In genomic region chr14:36662543-36663403, GRCh38 we compare ENCODE assay signal across 10 cellular contexts. TPM values are rescaled to one million over a fixed set of nuclear protein-coding genes. Genes with fewer than 3 reads are reported as not detected.
DNase-seq lines count a peak whose midpoint lies in the region; ATAC-seq and TF ChIP-seq lines count a peak whose summit lies in the region.
"Had no signal": no experiment of that assay in that cellular context is flagged by ENCODE, and none has a peak within 500 bp of the region (broad histone marks: within the 10 kb centered on the region; RNA-seq: fewer than 3 reads in every experiment).

No MANE protein-coding gene starts in this region.

- CTCF ChIA-PET in activated CD8-positive, alpha-beta memory T cell treated with anti-CD3 and anti-CD28 coated beads, Interleukin-2, amount 10 ng/mL, durations not matched to agents 7 days and 5 days (lab: Charles Lee) = no interaction called here

- H3K27ac Mint-ChIP-seq in activated CD8-positive, alpha-beta memory T cell treated with anti-CD3 and anti-CD28 coated beads, Interleukin-2, amount 10 ng/mL, durations not matched to agents 7 days and 5 days = peak overlapping the region; percentile 32
- no peak overlapping the region for H3K27ac Mint-ChIP-seq in T-helper 17 cell
- H3K27ac Mint-ChIP-seq in immature natural killer cell = no peak overlapping the region

- H3K36me3 Mint-ChIP-seq in activated CD8-positive, alpha-beta memory T cell treated with anti-CD3 and anti-CD28 coated beads, Interleukin-2, amount 10 ng/mL, durations not matched to agents 7 days and 5 days = peaks cover 14% of the 10 kb centered on the region
- H3K36me3 Mint-ChIP-seq in T-helper 17 cell (ENCODE audit: low read depth) = peaks cover 10% of the 10 kb centered on the region
- peaks cover 3 to 15% (median 7%) of the 10 kb centered on the region in 3 donors for H3K36me3 Mint-ChIP-seq in immature natural killer cell

- peak overlapping the region; percentile 48 to 57 for H3K4me3 ChIP-seq in tibial artery

- peaks cover 0 to 53% (median 46%) of the 10 kb centered on the region in 4 donors for H3K4me1 ChIP-seq in tibial artery

- intact Hi-C loops in tibial artery (cut with DNase I; ENCODE audit: low total_unique reads) = no loop called here

- TF ChIP-seq CTCF in tibial artery (IDR thresholded peaks at IDR 0.05) = peak in 1 of 2 experiments; percentile 13

- DNase-seq in activated CD8-positive, alpha-beta memory T cell treated with anti-CD3 and anti-CD28 coated beads, Interleukin-2, amount 10 ng/mL, durations not matched to agents 7 days and 5 days = no peak
- no peak for DNase-seq in activated CD8-positive, alpha-beta memory T cell treated with anti-CD3 and anti-CD28 coated beads, Interleukin-2, amount 50 U/mL, for 4 hours
- no peak for DNase-seq in T-helper 17 cell
- no peak for DNase-seq in immature natural killer cell
- peak in 1 of 2 donors; percentile 79 for DNase-seq in tibial artery
- no peak for DNase-seq in SKM-1 treated with dmso at 0.1 percent for 144 hours (lab: John Stamatoyannopoulos, UW; ENCODE audit: unreplicated experiment)
- DNase-seq in iPS-NIHi7 (ENCODE audit: extremely low spot score) = no peak
- DNase-seq in activated gamma-delta T cell treated with Interleukin-2 at 50 U/mL for 16 hours = no peak
- DNase-seq: naive B cell had no signal

- H3K27ac ChIP-seq in tibial artery = peak overlapping the region; percentile 35 to 46

- peak overlapping the region; percentile 28 for H3K4me3 Mint-ChIP-seq in activated CD8-positive, alpha-beta memory T cell treated with anti-CD3 and anti-CD28 coated beads, Interleukin-2, amount 10 ng/mL, durations not matched to agents 7 days and 5 days
- peak overlapping the region; percentile 71 for H3K4me3 Mint-ChIP-seq in T-helper 17 cell
- H3K4me3 Mint-ChIP-seq in immature natural killer cell = peak overlapping the region in 3 of 5 donors; percentile 48 to 51 (median 48)

- no peak for ATAC-seq in activated CD8-positive, alpha-beta memory T cell treated with anti-CD3 and anti-CD28 coated beads, Interleukin-2, amount 10 ng/mL, durations not matched to agents 7 days and 5 days
- ATAC-seq in T-helper 17 cell = no peak

- H3K27me3 Mint-ChIP-seq in activated CD8-positive, alpha-beta memory T cell treated with anti-CD3 and anti-CD28 coated beads, Interleukin-2, amount 10 ng/mL, durations not matched to agents 7 days and 5 days = peaks cover 96% of the 10 kb centered on the region
- H3K27me3 Mint-ChIP-seq in T-helper 17 cell = peaks cover 91% of the 10 kb centered on the region
- H3K27me3 Mint-ChIP-seq in immature natural killer cell (ENCODE audit: low read depth in 3 of 3) = peaks cover 30 to 58% (median 33%) of the 10 kb centered on the region in 3 donors

- peaks cover 9 to 97% of the 10 kb centered on the region in 2 donors for H3K27me3 ChIP-seq in tibial artery

- peaks cover 6% of the 10 kb centered on the region for H3K4me1 Mint-ChIP-seq in activated CD8-positive, alpha-beta memory T cell treated with anti-CD3 and anti-CD28 coated beads, Interleukin-2, amount 10 ng/mL, durations not matched to agents 7 days and 5 days
- H3K4me1 Mint-ChIP-seq in T-helper 17 cell (peaks cover 14% of the 10 kb centered on the region), immature natural killer cell (peaks cover 2 to 10% of the 10 kb centered on the region in 2 donors)

- H3K9me3 ChIP-seq in T-helper 17 cell (ENCODE audit: control insufficient read depth, low read length, poor library complexity, severe bottlenecking) (no peaks in the 10 kb centered on the region), tibial artery (no peaks in the 10 kb centered on the region)

- H3K9me3 Mint-ChIP-seq in activated CD8-positive, alpha-beta memory T cell treated with anti-CD3 and anti-CD28 coated beads, Interleukin-2, amount 10 ng/mL, durations not matched to agents 7 days and 5 days (ENCODE audit: low read depth) = peaks cover 4% of the 10 kb centered on the region
- peaks cover 18 to 60% (median 35%) of the 10 kb centered on the region in 6 donors for H3K9me3 Mint-ChIP-seq in immature natural killer cell

- H3K36me3 ChIP-seq in tibial artery = no peaks in the 10 kb centered on the region

RNA-seq across cellular contexts. Expression of gene PAX9, which starts 1.1 kb away (rescaled TPM):
- not detected for total RNA-seq in activated CD8-positive, alpha-beta memory T cell treated with anti-CD3 and anti-CD28 coated beads, Interleukin-2, amount 10 ng/mL, durations not matched to agents 7 days and 5 days
- under 1 TPM in 1 of 2 donors, not detected in 1; 0.35 TPM for total RNA-seq in T-helper 17 cell
- under 1 TPM in 1 of 3 donors, not detected in 2; 0.07 TPM for polyA plus RNA-seq in immature natural killer cell
- total RNA-seq: T-helper 1 cell treated with Interleukin-12 subunit alpha and Interleukin-12 subunit beta and Interleukin-4 antibody, amounts not matched to agents 30 ng/mL and 1 ng/mL, for 36 hours had no signal
